13 cellular contexts compared by ENCODE assay signal in the genomic region with DNA sequence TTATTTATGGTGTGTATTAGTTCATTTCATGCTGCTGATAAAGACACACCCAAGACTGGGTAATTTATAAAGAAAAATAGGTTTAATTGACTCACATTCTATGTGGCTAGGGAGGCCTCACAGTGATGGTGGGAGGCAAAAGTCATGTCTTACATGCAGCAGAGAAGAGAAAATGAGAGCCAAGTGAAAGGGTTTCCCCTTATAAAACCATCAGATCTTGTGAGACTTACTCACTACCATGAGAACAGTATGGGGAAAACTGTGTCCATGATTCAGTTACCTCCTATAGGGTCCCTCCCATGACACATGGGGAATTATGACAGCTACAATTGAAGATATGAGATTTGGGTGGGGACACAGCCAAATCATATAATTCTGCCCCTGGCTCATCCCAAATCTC.
DNase-seq lines count a peak whose midpoint lies in the region; ATAC-seq lines count a peak whose summit lies in the region.
"Had no signal": no experiment of that assay in that cellular context is flagged by ENCODE, and none has a peak within 500 bp of the region (broad histone marks: within the 10 kb centered on the region; RNA-seq: fewer than 3 reads in every experiment).

No MANE protein-coding gene starts in this region.

- ATAC-seq in activated CD4-positive, CD25-positive, alpha-beta regulatory T cell treated with anti-CD3 and anti-CD28 coated beads, Interleukin-2, amount 50 U/mL, for 24 hours = peak; percentile 67 to 83
- peak; percentile 96 for ATAC-seq in stimulated activated naive CD8-positive, alpha-beta T cell treated with anti-CD3 and anti-CD28 coated beads, Interleukin-15, Interleukin-2, amounts not matched to agents 100 U/mL and 50 U/mL, for 24 hours
- ATAC-seq: GM23338 had no signal

- no peaks in the 10 kb centered on the region for H3K27me3 Mint-ChIP-seq in activated naive CD8-positive, alpha-beta T cell treated with anti-CD3 and anti-CD28 coated beads for 36 hours

- peaks cover 38% of the 10 kb centered on the region for H3K9me3 Mint-ChIP-seq in activated naive CD8-positive, alpha-beta T cell treated with anti-CD3 and anti-CD28 coated beads for 36 hours

- no peak for DNase-seq in activated CD4-positive, CD25-positive, alpha-beta regulatory T cell (lab: John Stamatoyannopoulos, UW)
- DNase-seq in activated naive CD4-positive, alpha-beta T cell treated with Interleukin-2 at 50 U/mL for 16 hours = peak; percentile 22
- DNase-seq in activated naive CD4-positive, alpha-beta T cell (lab: John Stamatoyannopoulos, UW) = no peak
- DNase-seq in activated naive CD8-positive, alpha-beta T cell treated with anti-CD3 and anti-CD28 coated beads for 36 hours = peak; percentile 9
- no peak for DNase-seq in stimulated activated naive CD8-positive, alpha-beta T cell treated with anti-CD3 and anti-CD28 coated beads, Interleukin-15, Interleukin-2, amounts not matched to agents 100 U/mL and 50 U/mL, for 24 hours
- DNase-seq in NCI-H1092 treated with DMSO at 0.1 percent for 48 hours (lab: John Stamatoyannopoulos, UW) (no peak), HuH-7.5 (ENCODE audit: low spot score) (no peak)
- DNase-seq: NCI-H1417 treated with DMSO at 0.1 percent for 48 hours, NCI-H2029 treated with DMSO at 0.1 percent for 48 hours, NCI-H510A, Peyer's patch had no signal

- peaks cover 52% of the 10 kb centered on the region for H3K36me3 Mint-ChIP-seq in activated naive CD8-positive, alpha-beta T cell treated with anti-CD3 and anti-CD28 coated beads for 36 hours

- peaks cover 30% of the 10 kb centered on the region for H3K4me1 Mint-ChIP-seq in activated naive CD8-positive, alpha-beta T cell treated with anti-CD3 and anti-CD28 coated beads for 36 hours

- H3K4me3 Mint-ChIP-seq in activated naive CD8-positive, alpha-beta T cell treated with anti-CD3 and anti-CD28 coated beads for 36 hours = no peak overlapping the region
- H3K4me3 Mint-ChIP-seq: GM23338 had no signal

- peak overlapping the region; percentile 34 for H3K27ac Mint-ChIP-seq in activated naive CD8-positive, alpha-beta T cell treated with anti-CD3 and anti-CD28 coated beads for 36 hours
- H3K27ac Mint-ChIP-seq: GM23338 had no signal

Comparison
In these comparisons a context has a peak if more than half of its experiments do, and no peak if none do; other contexts are left out.
1. DNase-seq: peak in activated naive CD4-positive, alpha-beta T cell treated with Interleukin-2 at 50 U/mL for 16 hours (single experiment) and activated naive CD8-positive, alpha-beta T cell treated with anti-CD3 and anti-CD28 coated beads for 36 hours (single experiment); none in activated CD4-positive, CD25-positive, alpha-beta regulatory T cell (0 of 4), activated naive CD4-positive, alpha-beta T cell (0 of 4), stimulated activated naive CD8-positive, alpha-beta T cell treated with anti-CD3 and anti-CD28 coated beads, Interleukin-15, Interleukin-2, amounts not matched to agents 100 U/mL and 50 U/mL, for 24 hours (single experiment), NCI-H1092 treated with DMSO at 0.1 percent for 48 hours (single experiment) and HuH-7.5 (single experiment).